8 cellular contexts compared by ENCODE assay signal in the genomic region with DNA sequence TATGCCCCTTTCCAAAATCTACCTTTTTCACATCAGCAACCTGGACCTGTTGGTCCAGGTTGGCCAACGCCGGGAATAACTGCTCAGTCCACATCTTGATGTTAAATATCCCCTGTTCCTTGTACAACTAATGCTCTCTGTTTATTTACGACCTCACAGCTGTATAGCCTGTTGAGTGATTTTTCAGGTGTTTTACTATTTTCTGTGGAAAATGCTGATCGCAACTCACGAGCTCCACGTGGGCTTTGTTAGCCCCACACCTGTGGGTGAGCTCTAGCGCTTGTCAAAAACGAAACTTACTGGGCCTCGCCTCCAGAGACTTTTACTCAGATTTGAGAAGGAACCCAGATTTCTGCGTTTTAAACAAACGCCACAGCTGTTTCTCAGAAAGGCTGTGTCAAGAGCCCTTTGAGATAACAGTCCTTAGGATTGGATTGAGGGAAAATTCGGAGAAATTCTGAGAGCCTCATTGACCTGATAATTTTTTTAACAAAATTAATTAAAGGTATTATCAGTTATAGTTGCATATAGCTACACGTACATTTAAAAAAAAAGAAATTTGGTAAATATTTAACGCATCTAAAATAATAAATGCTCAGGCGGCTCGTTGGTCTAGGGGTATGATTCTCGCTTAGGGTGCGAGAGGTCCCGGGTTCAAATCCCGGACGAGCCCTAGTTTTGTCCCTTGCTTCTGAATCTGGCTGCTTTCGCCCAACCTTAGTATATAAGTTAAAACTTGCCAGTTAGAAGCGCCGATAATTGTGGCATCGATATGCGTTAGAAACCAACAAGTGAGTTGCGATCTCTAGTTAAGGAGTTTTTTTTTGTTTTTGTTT.
DNase-seq lines count a peak whose midpoint lies in the region.

No MANE protein-coding gene starts in this region.

- no peaks in the 10 kb centered on the region for H3K36me3 ChIP-seq in HUES6 (ENCODE audit: control insufficient read depth, insufficient read depth, low read length)

- H3K4me3 ChIP-seq in HUES6 (ENCODE audit: low read depth, low read length) (peak overlapping the region; percentile 85), iPS-11a (ENCODE audit: low read depth, low read length) (peak overlapping the region; percentile 71), skin epidermis (peak overlapping the region in 6 of 7 experiments; percentile 2 to 46 (median 24))

- H3K4me1 ChIP-seq in HUES6 (ENCODE audit: control insufficient read depth, insufficient read depth, low read length): 0 out of 2 replicates have a peak, but pooled peaks cover 6% of the 10 kb centered on the region

- no peaks in the 10 kb centered on the region for H3K27me3 ChIP-seq in HUES6 (ENCODE audit: control insufficient read depth, insufficient read depth, low read length)

- peak overlapping the region; percentile 10 for H3K9ac ChIP-seq in HUES6 (ENCODE audit: low read length)

- DNase-seq in GF-D8 (lab: John Stamatoyannopoulos, UW) (peak; percentile 32), SW 1271 (lab: John Stamatoyannopoulos, UW) (peak; percentile 35 to 81), cerebellar nuclear complex (lab: John Stamatoyannopoulos, UW) (no peak), NCI-H345 (lab: John Stamatoyannopoulos, UW) (no peak)

- H3K27ac ChIP-seq in HUES6 (ENCODE audit: low read depth, low read length) (no peak overlapping the region), angular gyrus (ENCODE audit: low read depth, low read length) (peak overlapping the region; percentile 76), skin epidermis (peak overlapping the region in 4 of 21 experiments; percentile 1 to 61 (median 8))

- no peaks in the 10 kb centered on the region for H3K9me3 ChIP-seq in HUES6 (ENCODE audit: control insufficient read depth, insufficient read depth, low read depth, low read length)

Comparison
In these comparisons a context has a peak if more than half of its experiments do, and no peak if none do; other contexts are left out.
1. DNase-seq: peak in GF-D8 (single experiment) and SW 1271 (2 of 2); none in cerebellar nuclear complex (0 of 2) and NCI-H345 (single experiment).
2. H3K4me3 ChIP-seq: peak in every context shown above with its lines; median percentile 85 in HUES6; 71 in iPS-11a; 24 in skin epidermis.